In the genomic region with DNA sequence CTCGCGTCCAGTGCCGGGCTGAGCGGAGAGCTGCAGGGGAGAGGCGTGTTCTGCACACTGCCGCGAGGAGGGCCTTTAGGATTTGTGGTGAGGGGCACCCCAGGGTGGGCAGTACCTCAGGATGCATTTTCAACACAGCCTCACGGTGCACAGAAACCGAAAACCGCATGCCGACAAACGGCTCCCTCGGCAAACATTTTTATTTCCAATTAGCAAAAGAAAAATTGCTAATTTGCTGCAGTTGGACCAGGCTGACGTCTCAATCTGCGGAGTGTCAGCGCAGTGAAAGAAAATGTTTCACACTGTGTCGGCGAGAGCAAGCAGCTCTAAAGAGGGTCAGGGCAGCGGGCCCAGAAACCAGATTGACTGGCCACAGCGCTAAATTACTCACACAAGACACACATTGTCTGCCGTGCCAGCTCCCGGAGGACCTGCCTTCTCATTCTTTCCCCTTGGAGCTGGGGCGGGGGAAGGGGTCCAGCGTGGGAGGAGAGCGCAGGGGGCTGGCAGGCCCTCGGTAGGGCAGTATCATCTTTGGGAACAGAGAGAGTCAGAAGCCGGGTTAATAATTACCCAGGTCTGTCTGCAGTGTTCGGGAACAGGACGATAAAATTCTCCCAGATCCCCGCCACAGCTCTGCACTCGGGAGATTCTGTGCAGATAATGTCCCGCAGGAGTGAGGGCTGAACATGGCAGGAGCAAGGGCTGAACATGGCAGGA, we compare ENCODE assay signal across 10 cellular contexts.
DNase-seq lines count a peak whose midpoint lies in the region; ATAC-seq and TF ChIP-seq lines count a peak whose summit lies in the region.
"Had no signal": no experiment of that assay in that cellular context is flagged by ENCODE, and none has a peak within 500 bp of the region (broad histone marks: within the 10 kb centered on the region; RNA-seq: fewer than 3 reads in every experiment).

No MANE protein-coding gene starts in this region.

- H3F3A ChIP-seq in PC-3 (ENCODE audit: low read length, unreplicated experiment), result no peaks in the 10 kb centered on the region

- no peak overlapping the region for H3K4me3 Mint-ChIP-seq in stimulated activated memory B cell treated with anti-CD40 and anti-IgM and Interleukin-4, amounts not matched to agents 10 μg/mL and 1 μg/mL and 100 μg/mL, for 72 hours
- no peak overlapping the region for H3K4me3 Mint-ChIP-seq in CD14-positive monocyte

- ATAC-seq in PC-3, result peak; percentile 80
- peak; percentile 54 to 73 for ATAC-seq in lower lobe of right lung
- no peak for ATAC-seq in stimulated activated memory B cell treated with anti-CD40 and anti-IgM and Interleukin-4, amounts not matched to agents 10 μg/mL and 1 μg/mL and 100 μg/mL, for 72 hours

- no TSS peak for BruUV-seq in PC-3 (replicated peaks; lab: Mats Ljungman, UMichigan)

- intact Hi-C loops in PC-3 (cut with micrococcal nuclease) (no loop called here), lower lobe of right lung (cut with DNase I) (no loop called here), thyroid gland (cut with DNase I) (no loop called here), CD14-positive monocyte (cut with micrococcal nuclease) (no loop called here)

- no peaks in the 10 kb centered on the region for H3K79me2 ChIP-seq in PC-3 (ENCODE audit: low read length)
- H3K79me2 ChIP-seq: parathyroid adenoma had no signal

- no peak overlapping the region for H3K9ac ChIP-seq in PC-3 (ENCODE audit: low read length)
- H3K9ac ChIP-seq: parathyroid adenoma had no signal

- H4K20me1 ChIP-seq in PC-3 (ENCODE audit: low read length), result no peaks in the 10 kb centered on the region

- peak overlapping the region; percentile 18 for H3K4me2 ChIP-seq in PC-3 (ENCODE audit: low read length)

- no peak overlapping the region for H3K27ac ChIP-seq in PC-3 (ENCODE audit: low read length)
- peak overlapping the region; percentile 24 for H3K27ac ChIP-seq in lower lobe of right lung
- peak overlapping the region in 1 of 3 donors; percentile 33 for H3K27ac ChIP-seq in thyroid gland
- H3K27ac ChIP-seq: parathyroid adenoma had no signal

- H3K27me3 Mint-ChIP-seq in stimulated activated memory B cell treated with anti-CD40 and anti-IgM and Interleukin-4, amounts not matched to agents 10 μg/mL and 1 μg/mL and 100 μg/mL, for 72 hours, result peaks cover 43% of the 10 kb centered on the region
- peaks cover 16 to 27% (median 18%) of the 10 kb centered on the region in 3 donors for H3K27me3 Mint-ChIP-seq in CD14-positive monocyte (ENCODE audit: low read depth in 3 of 3)

- H3K9me3 Mint-ChIP-seq in stimulated activated memory B cell treated with anti-CD40 and anti-IgM and Interleukin-4, amounts not matched to agents 10 μg/mL and 1 μg/mL and 100 μg/mL, for 72 hours, result no peaks in the 10 kb centered on the region
- no peaks in the 10 kb centered on the region for H3K9me3 Mint-ChIP-seq in CD14-positive monocyte

- H2AFZ ChIP-seq in PC-3 (ENCODE audit: low read length), result no peak overlapping the region
- H2AFZ ChIP-seq: parathyroid adenoma had no signal

- TF ChIP-seq CTCF in PC-3 (conservative IDR thresholded peaks at IDR 0.05; ENCODE audit: low read depth, low read length) (no peak), epithelial cell of proximal tubule (conservative IDR thresholded peaks at IDR 0.05; ENCODE audit: low read depth, low read length) (no peak), lower lobe of right lung (IDR thresholded peaks at IDR 0.05) (no peak), thyroid gland (IDR thresholded peaks at IDR 0.05) (no peak), CD14-positive monocyte (IDR thresholded peaks at IDR 0.05) (no peak)

- H3K4me1 Mint-ChIP-seq in stimulated activated memory B cell treated with anti-CD40 and anti-IgM and Interleukin-4, amounts not matched to agents 10 μg/mL and 1 μg/mL and 100 μg/mL, for 72 hours, result peaks cover 4% of the 10 kb centered on the region
- peaks cover 2% of the 10 kb centered on the region for H3K4me1 Mint-ChIP-seq in CD14-positive monocyte

- no peak overlapping the region for H3K27ac Mint-ChIP-seq in stimulated activated memory B cell treated with anti-CD40 and anti-IgM and Interleukin-4, amounts not matched to agents 10 μg/mL and 1 μg/mL and 100 μg/mL, for 72 hours
- no peak overlapping the region for H3K27ac Mint-ChIP-seq in CD14-positive monocyte

- H3K4me1 ChIP-seq in PC-3 (ENCODE audit: insufficient read depth, low read length), result no peaks in the 10 kb centered on the region
- H3K4me1 ChIP-seq in lower lobe of right lung, result peaks cover 48% of the 10 kb centered on the region
- peaks cover 46 to 50% of the 10 kb centered on the region in 2 donors for H3K4me1 ChIP-seq in thyroid gland
- H3K4me1 ChIP-seq: parathyroid adenoma had no signal

- H3K4me3 ChIP-seq in PC-3 (ENCODE audit: low read length) (no peak overlapping the region), epithelial cell of proximal tubule (ENCODE audit: low read depth, low read length) (no peak overlapping the region), lower lobe of right lung (peak overlapping the region; percentile 23), thyroid gland (replicated peaks in 1 of 3) (no peak overlapping the region)

- CTCF ChIA-PET in PC-3 (lab: Charles Lee), result interaction anchor here (0.5 kb wide), 1 partner anchor 272 kb away, joined by 3 read pairs; no protein-coding TSS in a partner anchor

- H3K27me3 ChIP-seq in PC-3 (ENCODE audit: low read length) (peaks cover 98% of the 10 kb centered on the region), lower lobe of right lung (ENCODE audit: low read depth) (peaks cover 4% of the 10 kb centered on the region), thyroid gland (no peaks in the 10 kb centered on the region)

- no peaks in the 10 kb centered on the region for H3K9me2 ChIP-seq in PC-3 (replicated peaks; ENCODE audit: low read length)

- WGBS in thyroid gland, 2 donors, result 42 to 43% methylated on average over 29 to 32 of the region's 32 CpGs

- no peaks in the 10 kb centered on the region for H3K9me3 ChIP-seq in PC-3 (ENCODE audit: low read length)
- no peaks in the 10 kb centered on the region for H3K9me3 ChIP-seq in lower lobe of right lung
- H3K9me3 ChIP-seq in thyroid gland, result no peaks in the 10 kb centered on the region

- H3K36me3 ChIP-seq in PC-3 (ENCODE audit: low read depth, low read length) (no peaks in the 10 kb centered on the region), lower lobe of right lung (no peaks in the 10 kb centered on the region), thyroid gland (no peaks in the 10 kb centered on the region)

- POLR2A ChIA-PET in PC-3 (lab: Charles Lee; ENCODE audit: unreplicated experiment), result no interaction called here

- no peak for TF ChIP-seq POLR2A in thyroid gland (IDR thresholded peaks at IDR 0.05)

- no peaks in the 10 kb centered on the region for H3K36me3 Mint-ChIP-seq in stimulated activated memory B cell treated with anti-CD40 and anti-IgM and Interleukin-4, amounts not matched to agents 10 μg/mL and 1 μg/mL and 100 μg/mL, for 72 hours
- no peaks in the 10 kb centered on the region for H3K36me3 Mint-ChIP-seq in CD14-positive monocyte

- DNase-seq in PC-3 (peak; percentile 63), epithelial cell of proximal tubule (ENCODE audit: low read depth) (peak; percentile 2), lower lobe of right lung (peak; percentile 78), thyroid gland (peak; percentile 92 to 94), ureter (ENCODE audit: low spot score) (no peak), CD14-positive monocyte (ENCODE audit: low spot score) (no peak)
- no peak for DNase-seq in activated T-cell treated with anti-CD3 and anti-CD28 coated beads, Interleukin-2, amount 50 U/mL, for 1 hour
- DNase-seq: NCI-H1694 treated with DMSO at 0.1 percent for 48 hours had no signal

Comparison
In these comparisons a context has a peak if more than half of its experiments do, and no peak if none do; other contexts are left out.
1. DNase-seq: peak in PC-3 (single experiment), epithelial cell of proximal tubule (single experiment), lower lobe of right lung (single experiment) and thyroid gland (2 of 2); none in ureter (single experiment), CD14-positive monocyte (single experiment) and activated T-cell treated with anti-CD3 and anti-CD28 coated beads, Interleukin-2, amount 50 U/mL, for 1 hour (single experiment).